ENCODE assay signal across 24 cellular contexts in the genomic region with DNA sequence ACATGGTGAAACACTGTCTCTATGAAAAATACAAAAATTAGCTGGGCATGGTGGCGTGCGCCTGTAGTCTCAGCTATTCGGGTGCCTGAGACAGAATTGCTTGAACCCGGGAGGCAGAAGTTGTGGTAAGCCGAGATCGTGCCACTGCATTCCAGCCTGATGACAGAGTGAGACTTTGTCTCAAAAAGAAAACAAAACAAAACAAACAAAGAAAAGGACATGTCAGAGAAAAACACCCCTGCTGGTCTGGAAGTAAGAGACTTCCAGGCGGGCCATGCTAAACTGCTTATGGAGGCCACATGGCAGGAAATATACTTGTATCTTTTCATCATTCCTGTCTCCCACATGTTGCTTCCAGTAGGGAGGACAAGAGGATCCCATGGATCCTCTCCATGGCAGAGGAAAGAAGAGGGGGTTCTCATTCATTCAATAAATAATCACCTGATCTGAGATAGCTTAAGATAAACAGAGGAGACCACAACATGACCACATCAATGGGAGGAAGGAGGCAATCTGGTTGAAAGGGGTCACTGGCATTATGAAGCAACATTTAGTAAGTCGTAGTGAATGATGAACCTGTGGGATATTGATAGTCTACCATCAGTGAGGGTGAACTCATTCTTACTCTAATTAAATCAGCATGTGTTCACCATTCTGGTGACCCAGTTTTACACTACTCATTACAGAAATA.
DNase-seq lines count a peak whose midpoint lies in the region; ATAC-seq, FAIRE-seq and TF ChIP-seq lines count a peak whose summit lies in the region.
"Had no signal": no experiment of that assay in that cellular context is flagged by ENCODE, and none has a peak within 500 bp of the region (broad histone marks: within the 10 kb centered on the region; RNA-seq: fewer than 3 reads in every experiment).

No MANE protein-coding gene starts in this region.

- intact Hi-C loops in MCF 10A (cut with micrococcal nuclease) (no loop called here), thyroid gland (cut with DNase I) (no loop called here), ascending aorta (cut with DNase I) (no loop called here)
- intact Hi-C loops in CD4-positive, alpha-beta T cell (cut with DNase I, micrococcal nuclease), result no loop called here

- 82 to 84% methylated on average over 8 of the region's 8 CpGs for WGBS in thyroid gland, 2 donors

- no peaks in the 10 kb centered on the region for H3K4me1 ChIP-seq in thyroid gland
- no peaks in the 10 kb centered on the region for H3K4me1 ChIP-seq in ascending aorta
- H3K4me1 ChIP-seq: A549 had no signal

- H3K36me3 ChIP-seq in thyroid gland, result no peaks in the 10 kb centered on the region
- H3K36me3 ChIP-seq in ascending aorta, result no peaks in the 10 kb centered on the region

- H3K36me3 Mint-ChIP-seq in MCF 10A (ENCODE audit: insufficient read depth, unreplicated experiment), result no peaks in the 10 kb centered on the region
- no peaks in the 10 kb centered on the region for H3K36me3 Mint-ChIP-seq in CD4-positive, alpha-beta T cell (ENCODE audit: low read depth)
- H3K36me3 Mint-ChIP-seq: CD14-positive monocyte, T-cell had no signal

- no peak for TF ChIP-seq POLR2A in thyroid gland (IDR thresholded peaks at IDR 0.05)

- no peaks in the 10 kb centered on the region for H3K27me3 Mint-ChIP-seq in MCF 10A (ENCODE audit: insufficient read depth, unreplicated experiment)
- no peaks in the 10 kb centered on the region for H3K27me3 Mint-ChIP-seq in CD4-positive, alpha-beta T cell
- H3K27me3 Mint-ChIP-seq: B cell, T-cell had no signal

- no TSS peak for BruUV-seq in MCF 10A (replicated peaks; lab: Mats Ljungman, UMichigan)

- H3K9me3 ChIP-seq in thyroid gland, result no peaks in the 10 kb centered on the region
- peaks cover 17% of the 10 kb centered on the region for H3K9me3 ChIP-seq in CD4-positive, alpha-beta T cell (ENCODE audit: control insufficient read depth, low read length)
- H3K9me3 ChIP-seq in ascending aorta, result peaks cover 0 to 3% of the 10 kb centered on the region in 2 donors

- H3K27me3 ChIP-seq in thyroid gland, result no peaks in the 10 kb centered on the region
- no peaks in the 10 kb centered on the region for H3K27me3 ChIP-seq in CD4-positive, alpha-beta T cell (ENCODE audit: control insufficient read depth, insufficient read depth, low read length)
- no peaks in the 10 kb centered on the region for H3K27me3 ChIP-seq in ascending aorta

- no peak overlapping the region for H3K27ac ChIP-seq in thyroid gland
- no peak overlapping the region for H3K27ac ChIP-seq in CD4-positive, alpha-beta T cell (ENCODE audit: low read depth, low read length)
- no peak overlapping the region for H3K27ac ChIP-seq in ascending aorta
- H3K27ac ChIP-seq: A549 had no signal

- no peak overlapping the region for H3K4me3 Mint-ChIP-seq in MCF 10A (ENCODE audit: unreplicated experiment)
- H3K4me3 Mint-ChIP-seq in CD4-positive, alpha-beta T cell, result no peak overlapping the region
- H3K4me3 Mint-ChIP-seq: B cell, CD14-positive monocyte, GM23338, T-cell had no signal

- no peak overlapping the region for H3K27ac Mint-ChIP-seq in MCF 10A (ENCODE audit: low read depth, unreplicated experiment)
- no peak overlapping the region for H3K27ac Mint-ChIP-seq in CD4-positive, alpha-beta T cell
- H3K27ac Mint-ChIP-seq: B cell, CD14-positive monocyte, GM23338, T-cell had no signal

- DNase-seq in T47D (ENCODE audit: low read depth in 1 of 2, low spot score in 1 of 2), result peak; percentile 61 to 97
- no peak for DNase-seq in MCF 10A (ENCODE audit: unreplicated experiment)
- peak; percentile 54 for DNase-seq in Jurkat, Clone E6-1 (ENCODE audit: low read depth, low spot score)
- DNase-seq in RPMI7951 (ENCODE audit: low read depth), result peak; percentile 5
- peak; percentile 23 for DNase-seq in urothelium cell line (ENCODE audit: low spot score)
- no peak for DNase-seq in thyroid gland
- no peak for DNase-seq in CD4-positive, alpha-beta T cell
- no peak for DNase-seq in ascending aorta (ENCODE audit: low spot score in 2 of 2)
- DNase-seq: DMS79 treated with DMSO at 0.1 percent for 48 hours; KG1; MV-4-11; NCI-H1105 treated with DMSO at 0.1 percent for 48 hours; NCI-H2029 treated with DMSO at 0.1 percent for 48 hours; NCI-H226; NCI-H510A treated with DMSO at 0.1 percent for 48 hours; NCI-H748 treated with DMSO at 0.1 percent for 48 hours; NK-92 treated with Interleukin-12 subunit alpha and Interleukin-12 subunit beta, amount 100 ng/mL, for 24 hours; SHP77; T-cell had no signal

- peaks cover 4% of the 10 kb centered on the region for H3K9me3 Mint-ChIP-seq in MCF 10A (ENCODE audit: unreplicated experiment)
- peaks cover 7% of the 10 kb centered on the region for H3K9me3 Mint-ChIP-seq in CD4-positive, alpha-beta T cell

- no peak for ATAC-seq in CD4-positive, alpha-beta T cell (ENCODE audit: poor library complexity)
- ATAC-seq: A549, GM12878, GM23338, T-cell had no signal

- in situ Hi-C loops in T47D (cut with HindIII; ENCODE audit: low pct_unique_long_range_greater_than_20kb, low sequenced_read_pairs), result no loop called here

- POLR2A ChIA-PET in MCF 10A (lab: Yijun Ruan, JAX), result interaction anchor here (1.0 kb wide), 1 partner anchor 12 kb away, joined by 3 read pairs; no protein-coding TSS in a partner anchor
- POLR2A ChIA-PET in CD4-positive, alpha-beta T cell (lab: Charles Lee), result no interaction called here

- no peaks in the 10 kb centered on the region for H3K4me1 Mint-ChIP-seq in MCF 10A (ENCODE audit: insufficient read depth, unreplicated experiment)
- H3K4me1 Mint-ChIP-seq in CD4-positive, alpha-beta T cell (ENCODE audit: low read depth), result no peaks in the 10 kb centered on the region
- H3K4me1 Mint-ChIP-seq: B cell, CD14-positive monocyte, GM23338, T-cell had no signal

- TF ChIP-seq CTCF in MCF 10A (IDR thresholded peaks at IDR 0.05; ENCODE audit: unreplicated experiment) (no peak), thyroid gland (IDR thresholded peaks at IDR 0.05) (no peak), ascending aorta (IDR thresholded peaks at IDR 0.05) (no peak)
- no peak for TF ChIP-seq CTCF in CD4-positive, alpha-beta T cell (IDR thresholded peaks at IDR 0.05)

- no peak for FAIRE-seq in urothelium cell line (lab: Jason Lieb, UNC)
- FAIRE-seq: A549, GM12878 had no signal

- no peak overlapping the region for H3K4me3 ChIP-seq in Jurkat, Clone E6-1 (ENCODE audit: low read length)
- H3K4me3 ChIP-seq in thyroid gland (replicated peaks in 1 of 3), result no peak overlapping the region
- no peak overlapping the region for H3K4me3 ChIP-seq in ascending aorta
- H3K4me3 ChIP-seq: A549, GM12878, GM23338 had no signal

- CTCF ChIA-PET in MCF 10A (lab: Yijun Ruan, JAX), result interaction anchor here (0.6 kb wide), 2 partner anchors 11 to 35 kb away, joined by 3 to 4 read pairs; no protein-coding TSS in a partner anchor
- CTCF ChIA-PET in CD4-positive, alpha-beta T cell (lab: Charles Lee), result no interaction called here

Comparison
In these comparisons a context has a peak if more than half of its experiments do, and no peak if none do; other contexts are left out.
1. DNase-seq: peak in T47D (2 of 2), Jurkat, Clone E6-1 (single experiment), RPMI7951 (single experiment) and urothelium cell line (single experiment); none in MCF 10A (single experiment), thyroid gland (0 of 2), CD4-positive, alpha-beta T cell (0 of 10) and ascending aorta (0 of 2).